Comparison of ENCODE assay signal across 16 cellular contexts in genomic region chr2:121579326-121579725, GRCh38. TPM values are rescaled to one million over a fixed set of nuclear protein-coding genes. Genes with fewer than 3 reads are reported as not detected.
"Had no signal": no experiment of that assay in that cellular context is flagged by ENCODE, and none has a peak within 500 bp of the region (broad histone marks: within the 10 kb centered on the region; RNA-seq: fewer than 3 reads in every experiment).

No MANE protein-coding gene starts in this region.

- H3K9me3 Mint-ChIP-seq: activated naive CD8-positive, alpha-beta T cell treated with anti-CD3 and anti-CD28 coated beads, Interleukin-2, amount 10 ng/mL, durations not matched to agents 7 days and 5 days; stimulated activated naive CD8-positive, alpha-beta T cell treated with anti-CD3 and anti-CD28 coated beads, Interleukin-15, Interleukin-2, amounts not matched to agents 100 ng/mL and 50 ng/mL, for 24 hours; T-helper 2 cell treated with Interferon-gamma antibody and Interleukin-4, amounts not matched to agents 5 μg/mL and 100 μg/mL, for 36 hours had no signal

- H3K4me3 Mint-ChIP-seq: activated CD8-positive, alpha-beta memory T cell treated with anti-CD3 and anti-CD28 coated beads, Interleukin-2, amount 10 ng/mL, durations not matched to agents 7 days and 5 days; activated naive CD8-positive, alpha-beta T cell treated with anti-CD3 and anti-CD28 coated beads, Interleukin-2, amount 10 ng/mL, durations not matched to agents 7 days and 5 days; stimulated activated naive CD8-positive, alpha-beta T cell treated with anti-CD3 and anti-CD28 coated beads, Interleukin-15, Interleukin-2, amounts not matched to agents 100 ng/mL and 50 ng/mL, for 24 hours; T-helper 2 cell treated with Interferon-gamma antibody and Interleukin-4, amounts not matched to agents 5 μg/mL and 100 μg/mL, for 36 hours had no signal

- H3K27ac ChIP-seq: esophagus squamous epithelium, parathyroid adenoma, testis had no signal

- H3K27me3 Mint-ChIP-seq: activated CD8-positive, alpha-beta memory T cell treated with anti-CD3 and anti-CD28 coated beads, Interleukin-2, amount 10 ng/mL, durations not matched to agents 7 days and 5 days; activated naive CD8-positive, alpha-beta T cell treated with anti-CD3 and anti-CD28 coated beads, Interleukin-2, amount 10 ng/mL, durations not matched to agents 7 days and 5 days; stimulated activated naive CD8-positive, alpha-beta T cell treated with anti-CD3 and anti-CD28 coated beads, Interleukin-15, Interleukin-2, amounts not matched to agents 100 ng/mL and 50 ng/mL, for 24 hours had no signal

- H3K27me3 ChIP-seq: esophagus squamous epithelium, heart right ventricle, testis had no signal

- H3K9me3 ChIP-seq: esophagus squamous epithelium, heart right ventricle, testis had no signal

- H3K4me1 ChIP-seq: parathyroid adenoma had no signal

- ATAC-seq: activated CD4-positive, CD25-positive, alpha-beta regulatory T cell treated with anti-CD3 and anti-CD28 coated beads, Interleukin-2, amount 50 U/mL, for 24 hours; activated CD8-positive, alpha-beta memory T cell treated with anti-CD3 and anti-CD28 coated beads, Interleukin-2, amount 10 ng/mL, durations not matched to agents 7 days and 5 days; heart right ventricle; left ventricle myocardium superior had no signal

- H3K36me3 ChIP-seq: esophagus squamous epithelium, heart right ventricle had no signal

- H3K4me3 ChIP-seq: esophagus squamous epithelium, heart right ventricle, testis had no signal

- H2AFZ ChIP-seq: parathyroid adenoma had no signal

- H3K27ac Mint-ChIP-seq: activated CD8-positive, alpha-beta memory T cell treated with anti-CD3 and anti-CD28 coated beads, Interleukin-2, amount 10 ng/mL, durations not matched to agents 7 days and 5 days; activated naive CD8-positive, alpha-beta T cell treated with anti-CD3 and anti-CD28 coated beads, Interleukin-2, amount 10 ng/mL, durations not matched to agents 7 days and 5 days; stimulated activated naive CD8-positive, alpha-beta T cell treated with anti-CD3 and anti-CD28 coated beads, Interleukin-15, Interleukin-2, amounts not matched to agents 100 ng/mL and 50 ng/mL, for 24 hours; T-helper 2 cell treated with Interferon-gamma antibody and Interleukin-4, amounts not matched to agents 5 μg/mL and 100 μg/mL, for 36 hours had no signal

- H3K9ac ChIP-seq: parathyroid adenoma had no signal

- DNase-seq: activated CD4-positive, alpha-beta T cell treated with anti-CD3 and anti-CD28 coated beads, Interleukin-2, amount 50 U/mL, for 4 hours; activated CD8-positive, alpha-beta memory T cell treated with anti-CD3 and anti-CD28 coated beads, Interleukin-2, amount 10 ng/mL, durations not matched to agents 7 days and 5 days; activated naive CD8-positive, alpha-beta T cell treated with anti-CD3 and anti-CD28 coated beads, Interleukin-2, amount 10 ng/mL, durations not matched to agents 7 days and 5 days; aorta; esophagus squamous epithelium; heart right ventricle; left ventricle myocardium superior; mesenchymal stem cell; stimulated activated CD4-positive, alpha-beta T cell treated with anti-CD3 and anti-CD28 coated beads, Interleukin-4, amount 100 ng/mL, for 24 hours; testis had no signal

RNA-seq across cellular contexts. Expression of gene RNU4ATAC, which starts 48.6 kb away (rescaled TPM):
- total RNA-seq: activated CD8-positive, alpha-beta memory T cell treated with anti-CD3 and anti-CD28 coated beads, Interleukin-2, amount 10 ng/mL, durations not matched to agents 7 days and 5 days; activated naive CD8-positive, alpha-beta T cell treated with anti-CD3 and anti-CD28 coated beads, Interleukin-2, amount 10 ng/mL, durations not matched to agents 7 days and 5 days; aorta; esophagus squamous epithelium; heart right ventricle; left ventricle myocardium superior; renal cortical epithelial cell; testis; ureter had no signal
- polyA plus RNA-seq: aorta, heart right ventricle had no signal
